Comparison of ENCODE assay signal across 8 cellular contexts in genomic region chr1:92599184-92599583, GRCh38.
A peak's percentile ranks its signal among the peaks of the same experiment; 100 is the strongest.
DNase-seq lines count a peak whose midpoint lies in the region; TF ChIP-seq lines count a peak whose summit lies in the region.

No MANE protein-coding gene starts in this region.

- H3K79me2 ChIP-seq in neural progenitor cell (ENCODE audit: low read depth) = no peaks in the 10 kb centered on the region

- no peaks in the 10 kb centered on the region for H4K20me1 ChIP-seq in neural progenitor cell (ENCODE audit: low read depth)

- WGBS in thyroid gland, 2 donors = 64% methylated on average over 2 of the region's 2 CpGs

- no peaks in the 10 kb centered on the region for H3K9me3 Mint-ChIP-seq in neural progenitor cell

- H3K36me3 ChIP-seq in neural progenitor cell = no peaks in the 10 kb centered on the region
- H3K36me3 ChIP-seq in thyroid gland = peaks cover 0 to 2% of the 10 kb centered on the region in 2 donors
- H3K36me3 ChIP-seq in MG63 = no peaks in the 10 kb centered on the region

- H2AFZ ChIP-seq in neural progenitor cell (replicated peaks) = no peak overlapping the region

- H3K4me2 ChIP-seq in neural progenitor cell = no peak overlapping the region

- no peak overlapping the region for H3K4me3 ChIP-seq in astrocyte of the spinal cord (ENCODE audit: low read depth, low read length)
- H3K4me3 ChIP-seq in neural progenitor cell = no peak overlapping the region
- no peak overlapping the region for H3K4me3 ChIP-seq in thyroid gland (replicated peaks in 1 of 3)
- no peak overlapping the region for H3K4me3 ChIP-seq in MG63

- H3K27ac ChIP-seq in neural progenitor cell (no peak overlapping the region), thyroid gland (no peak overlapping the region)

- no peaks in the 10 kb centered on the region for H3K36me3 Mint-ChIP-seq in neural progenitor cell

- TF ChIP-seq CTCF in astrocyte of the spinal cord (IDR thresholded peaks at IDR 0.05; ENCODE audit: low read depth, low read length) (peak; percentile 39), neural progenitor cell (IDR thresholded peaks at IDR 0.05) (peak; percentile 41), thyroid gland (IDR thresholded peaks at IDR 0.05) (peak in 3 of 6 experiments; percentile 19 to 45 (median 35))

- no peaks in the 10 kb centered on the region for H3K4me1 Mint-ChIP-seq in neural progenitor cell

- peak; percentile 29 for DNase-seq in NCI-H2196 (lab: John Stamatoyannopoulos, UW; ENCODE audit: unreplicated experiment)
- no peak for DNase-seq in NCI-H2196 treated with DMSO at 0.1 percent for 48 hours (lab: John Stamatoyannopoulos, UW; ENCODE audit: unreplicated experiment)
- DNase-seq in KBM-7 = peak; percentile 37
- peak; percentile 55 for DNase-seq in astrocyte of the spinal cord (ENCODE audit: low read depth, low spot score)
- DNase-seq in neural progenitor cell (ENCODE audit: low spot score) = peak; percentile 20
- no peak for DNase-seq in thyroid gland
- DNase-seq in NCI-H187 treated with DMSO at 0.1 percent for 48 hours (lab: John Stamatoyannopoulos, UW) = no peak
- DNase-seq in MG63 = no peak

- H3K9ac ChIP-seq in neural progenitor cell = no peak overlapping the region

- H3K27ac Mint-ChIP-seq in neural progenitor cell = no peak overlapping the region

- H3K4me3 Mint-ChIP-seq in neural progenitor cell = no peak overlapping the region

- H3K9me3 ChIP-seq in neural progenitor cell (ENCODE audit: low read depth) (no peaks in the 10 kb centered on the region), thyroid gland (no peaks in the 10 kb centered on the region), MG63 (no peaks in the 10 kb centered on the region)

- in situ Hi-C loops in KBM-7 (cut with MboI; ENCODE audit: low pct_unique_long_range_greater_than_20kb, low sequenced_read_pairs) (no loop called here), astrocyte of the spinal cord (cut with HindIII; ENCODE audit: low sequenced_read_pairs) (no loop called here)

- TF ChIP-seq POLR2A in thyroid gland (IDR thresholded peaks at IDR 0.05) = no peak

- intact Hi-C loops in thyroid gland (cut with DNase I) = no loop called here

- H3F3A ChIP-seq in neural progenitor cell (ENCODE audit: low read depth) = no peaks in the 10 kb centered on the region

- H3K27me3 ChIP-seq in neural progenitor cell = no peaks in the 10 kb centered on the region
- H3K27me3 ChIP-seq in thyroid gland = no peaks in the 10 kb centered on the region
- H3K27me3 ChIP-seq in MG63 = no peaks in the 10 kb centered on the region

- H3K4me1 ChIP-seq in neural progenitor cell (no peaks in the 10 kb centered on the region), thyroid gland (no peaks in the 10 kb centered on the region)

- no peaks in the 10 kb centered on the region for H3K27me3 Mint-ChIP-seq in neural progenitor cell (ENCODE audit: insufficient read depth, low read depth)

Comparison
In these comparisons a context has a peak if more than half of its experiments do, and no peak if none do; other contexts are left out.
1. DNase-seq: peak in NCI-H2196 (single experiment), KBM-7 (single experiment), astrocyte of the spinal cord (single experiment) and neural progenitor cell (single experiment); none in NCI-H2196 treated with DMSO at 0.1 percent for 48 hours (single experiment), thyroid gland (0 of 2), NCI-H187 treated with DMSO at 0.1 percent for 48 hours (single experiment) and MG63 (single experiment).